In genomic region chr4:112552668-112553067, GRCh38 we compare ENCODE assay signal across 16 cellular contexts. TPM values are rescaled to one million over a fixed set of nuclear protein-coding genes. Genes with fewer than 3 reads are reported as not detected.
DNase-seq lines count a peak whose midpoint lies in the region; ATAC-seq and TF ChIP-seq lines count a peak whose summit lies in the region.
"Had no signal": no experiment of that assay in that cellular context is flagged by ENCODE, and none has a peak within 500 bp of the region (broad histone marks: within the 10 kb centered on the region; RNA-seq: fewer than 3 reads in every experiment).

No MANE protein-coding gene starts in this region.

- H3K4me3 Mint-ChIP-seq in CD8-positive, alpha-beta T cell = no peak overlapping the region

- no peaks in the 10 kb centered on the region for H3K36me3 ChIP-seq in CD8-positive, alpha-beta T cell (ENCODE audit: insufficient read depth, low read length)
- H3K36me3 ChIP-seq: cardiac muscle cell, vagina had no signal

- no peaks in the 10 kb centered on the region for H3K27me3 ChIP-seq in CD8-positive, alpha-beta T cell (ENCODE audit: insufficient read depth, low read length)
- H3K27me3 ChIP-seq: BLaER1, cardiac muscle cell, vagina had no signal

- no peak overlapping the region for H3K27ac ChIP-seq in CD8-positive, alpha-beta T cell (ENCODE audit: low read depth, low read length)
- H3K27ac ChIP-seq: BLaER1, cardiac muscle cell, PC-9, vagina had no signal

- no peaks in the 10 kb centered on the region for H3K9me3 Mint-ChIP-seq in CD8-positive, alpha-beta T cell

- no peak for ATAC-seq in CD8-positive, alpha-beta T cell
- no peak for ATAC-seq in HG03354 (IDR thresholded peaks at IDR 0.05; ENCODE audit: poor library complexity, severe bottlenecking, unreplicated experiment)

- intact Hi-C loops in CD8-positive, alpha-beta T cell (cut with DNase I, micrococcal nuclease) = no loop called here

- H3K4me3 ChIP-seq in astrocyte of the cerebellum (ENCODE audit: low read depth, low read length) = no peak overlapping the region
- H3K4me3 ChIP-seq in CD8-positive, alpha-beta T cell (ENCODE audit: low read depth, low read length) = no peak overlapping the region
- H3K4me3 ChIP-seq: BLaER1, cardiac muscle cell, PC-9, vagina had no signal

- no peaks in the 10 kb centered on the region for H3K27me3 Mint-ChIP-seq in CD8-positive, alpha-beta T cell (ENCODE audit: low read depth)
- H3K27me3 Mint-ChIP-seq: progenitor cell of endocrine pancreas had no signal

- in situ Hi-C loops in astrocyte of the cerebellum (cut with HindIII; ENCODE audit: low sequenced_read_pairs) = loop anchor here (25.0 kb wide), 1 partner anchor 215 kb away; no protein-coding TSS in a partner anchor
- in situ Hi-C loops in G401 (cut with HindIII; ENCODE audit: low sequenced_read_pairs) = no loop called here

- peaks cover 2% of the 10 kb centered on the region for H3K36me3 Mint-ChIP-seq in CD8-positive, alpha-beta T cell

- H3K4me1 ChIP-seq in CD8-positive, alpha-beta T cell (ENCODE audit: insufficient read depth, low read length) = no peaks in the 10 kb centered on the region
- H3K4me1 ChIP-seq: BLaER1, vagina had no signal

- POLR2A ChIA-PET in CD8-positive, alpha-beta T cell (lab: Charles Lee) = no interaction called here

- DNase-seq in AG08395 (ENCODE audit: low spot score) (peak; percentile 66), HPDE6-E6E7 (ENCODE audit: extremely low spot score) (peak; percentile 31), astrocyte of the cerebellum (ENCODE audit: low read depth) (peak; percentile 3), iris pigment epithelial cell (ENCODE audit: low read depth) (peak; percentile 65), NCI-H2081 treated with DMSO at 0.1 percent for 48 hours (lab: John Stamatoyannopoulos, UW) (no peak), G401 (ENCODE audit: low spot score) (no peak)
- no peak for DNase-seq in CD8-positive, alpha-beta T cell
- DNase-seq: stimulated activated CD4-positive, alpha-beta T cell treated with anti-CD3 and anti-CD28 coated beads, Interleukin-1b, Interleukin-23, amount 100 ng/mL, for 48 hours; T-helper 2 cell had no signal

- TF ChIP-seq CTCF in astrocyte of the cerebellum (IDR thresholded peaks at IDR 0.05; ENCODE audit: low read depth, low read length, missing control alignments) = no peak
- no peak for TF ChIP-seq CTCF in CD8-positive, alpha-beta T cell (IDR thresholded peaks at IDR 0.05)

- CTCF ChIA-PET in CD8-positive, alpha-beta T cell (lab: Charles Lee) = no interaction called here

- H3K9me3 ChIP-seq in CD8-positive, alpha-beta T cell (ENCODE audit: low read length) = no peaks in the 10 kb centered on the region
- H3K9me3 ChIP-seq: BLaER1, vagina had no signal

- no peaks in the 10 kb centered on the region for H3K4me1 Mint-ChIP-seq in CD8-positive, alpha-beta T cell (ENCODE audit: low read depth)

- no peak overlapping the region for H3K27ac Mint-ChIP-seq in CD8-positive, alpha-beta T cell
- H3K27ac Mint-ChIP-seq: progenitor cell of endocrine pancreas had no signal

RNA-seq across cellular contexts. Expression of gene NEUROG2, which starts 36.7 kb away (rescaled TPM):
- not detected for total RNA-seq in CD8-positive, alpha-beta T cell
- total RNA-seq in G401 (2014; rRNA removed; shearing (Covaris generic)) = not detected in 2 replicates
- total RNA-seq: mucosa of gallbladder, PC-9, progenitor cell of endocrine pancreas, vagina had no signal

Comparison
In these comparisons a context has a peak if more than half of its experiments do, and no peak if none do; other contexts are left out.
1. DNase-seq: peak in AG08395 (single experiment), HPDE6-E6E7 (single experiment), astrocyte of the cerebellum (single experiment) and iris pigment epithelial cell (single experiment); none in NCI-H2081 treated with DMSO at 0.1 percent for 48 hours (single experiment), CD8-positive, alpha-beta T cell (0 of 7) and G401 (single experiment).